8 cellular contexts compared by ENCODE assay signal in genomic region chr2:196233808-196234501, GRCh38.
A peak's percentile ranks its signal among the peaks of the same experiment; 100 is the strongest.
DNase-seq lines count a peak whose midpoint lies in the region; ATAC-seq and TF ChIP-seq lines count a peak whose summit lies in the region.

No MANE protein-coding gene starts in this region.

- H3K36me3 ChIP-seq in BLaER1 treated with 17β-estradiol and CSF1 and Interleukin-3, amounts not matched to agents 10 nM and 100 nM, result no peaks in the 10 kb centered on the region
- H3K36me3 ChIP-seq in adrenal gland (replicated peaks in 1 of 2) (no peaks in the 10 kb centered on the region), neutrophil (no peaks in the 10 kb centered on the region)

- no peak for DNase-seq in adrenal gland
- DNase-seq in omental fat pad (ENCODE audit: low spot score), result no peak
- DNase-seq in NCI-H1436 treated with DMSO at 0.1 percent for 48 hours (lab: John Stamatoyannopoulos, UW), result no peak
- DNase-seq in middle frontal gyrus (ENCODE audit: extremely low spot score, low spot score), result no peak

- TF ChIP-seq POLR2A in adrenal gland (IDR thresholded peaks at IDR 0.05), result no peak

- H4K20me1 ChIP-seq in BLaER1 treated with 17β-estradiol and CSF1 and Interleukin-3, amounts not matched to agents 10 nM and 100 nM, result no peaks in the 10 kb centered on the region

- WGBS in adrenal gland, 4 donors, result 70 to 76% (median 72%) methylated on average over 4 of the region's 4 CpGs

- peak overlapping the region; percentile 85 to 100 (median 92) for H3K27ac ChIP-seq in BLaER1 treated with 17β-estradiol and CSF1 and Interleukin-3, amounts not matched to agents 10 nM and 100 nM
- H3K27ac ChIP-seq in adrenal gland (peak overlapping the region in 3 of 5 donors; percentile 10 to 45 (median 21)), neutrophil (peak overlapping the region; percentile 85)

- peak overlapping the region in 4 of 10 experiments; percentile 3 to 31 (median 24); a peak in 5 of 20 replicates for H3K4me3 ChIP-seq in BLaER1 treated with 17β-estradiol and CSF1 and Interleukin-3, amounts not matched to agents 10 nM and 100 nM
- H3K4me3 ChIP-seq in adrenal gland, result no peak overlapping the region
- H3K4me3 ChIP-seq in neutrophil (ENCODE audit: low read depth in 1 of 2, low read length in 1 of 2), result no peak overlapping the region

- H3K9me3 ChIP-seq in BLaER1 treated with 17β-estradiol and CSF1 and Interleukin-3, amounts not matched to agents 10 nM and 100 nM (replicated peaks in 1 of 11), result peaks cover 0 to 33% (median 19%) of the 10 kb centered on the region in 11 experiments; a peak in 14 of 22 replicates
- H3K9me3 ChIP-seq in adrenal gland (replicated peaks in 1 of 3) (no peaks in the 10 kb centered on the region), neutrophil (no peaks in the 10 kb centered on the region)

- peaks cover 68 to 100% (median 89%) of the 10 kb centered on the region in 10 experiments for H3K4me1 ChIP-seq in BLaER1 treated with 17β-estradiol and CSF1 and Interleukin-3, amounts not matched to agents 10 nM and 100 nM
- H3K4me1 ChIP-seq in adrenal gland (replicated peaks in 1 of 2) (peaks cover 12 to 19% of the 10 kb centered on the region in 2 donors), neutrophil (ENCODE audit: control insufficient read depth in 1 of 2, insufficient read depth in 1 of 2, low read depth in 1 of 2, low read length in 1 of 2) (peaks cover 60 to 69% of the 10 kb centered on the region in 2 experiments)

- peak; percentile 68 for ATAC-seq in GM19455 (IDR thresholded peaks at IDR 0.05; ENCODE audit: unreplicated experiment)
- peak; percentile 79 for ATAC-seq in HG03521 (IDR thresholded peaks at IDR 0.05; ENCODE audit: unreplicated experiment)
- ATAC-seq in omental fat pad (ENCODE audit: low FRiP score), result no peak

- H3K27me3 ChIP-seq in BLaER1 treated with 17β-estradiol and CSF1 and Interleukin-3, amounts not matched to agents 10 nM and 100 nM, result no peaks in the 10 kb centered on the region
- no peaks in the 10 kb centered on the region for H3K27me3 ChIP-seq in adrenal gland
- H3K27me3 ChIP-seq in neutrophil, result no peaks in the 10 kb centered on the region

- intact Hi-C loops in adrenal gland (cut with DNase I), result no loop called here

- TF ChIP-seq CTCF in adrenal gland (IDR thresholded peaks at IDR 0.05) (no peak), neutrophil (IDR thresholded peaks at IDR 0.05) (no peak), omental fat pad (IDR thresholded peaks at IDR 0.05) (no peak)

- peak overlapping the region; percentile 68 to 79 (median 76) for H3K9ac ChIP-seq in BLaER1 treated with 17β-estradiol and CSF1 and Interleukin-3, amounts not matched to agents 10 nM and 100 nM

- peak overlapping the region; percentile 66 to 86 (median 77) for H3K4me2 ChIP-seq in BLaER1 treated with 17β-estradiol and CSF1 and Interleukin-3, amounts not matched to agents 10 nM and 100 nM

Comparison
In these comparisons a context has a peak if more than half of its experiments do, and no peak if none do; other contexts are left out.
1. H3K27ac ChIP-seq: peak in every context shown above with its lines; median percentile 92 in BLaER1 treated with 17β-estradiol and CSF1 and Interleukin-3, amounts not matched to agents 10 nM and 100 nM; 85 in neutrophil; 21 in adrenal gland.